ENCODE assay signal across 13 cellular contexts in genomic region chr1:166083887-166084286, GRCh38.
A peak's percentile ranks its signal among the peaks of the same experiment; 100 is the strongest.
DNase-seq lines count a peak whose midpoint lies in the region; ATAC-seq and TF ChIP-seq lines count a peak whose summit lies in the region.
"Had no signal": no experiment of that assay in that cellular context is flagged by ENCODE, and none has a peak within 500 bp of the region (broad histone marks: within the 10 kb centered on the region; RNA-seq: fewer than 3 reads in every experiment).

No MANE protein-coding gene starts in this region.

- CTCF ChIA-PET in activated CD8-positive, alpha-beta memory T cell treated with anti-CD3 and anti-CD28 coated beads, Interleukin-2, amount 10 ng/mL, durations not matched to agents 7 days and 5 days (lab: Charles Lee) = no interaction called here

- H3K4me1 Mint-ChIP-seq in activated CD8-positive, alpha-beta memory T cell treated with anti-CD3 and anti-CD28 coated beads, Interleukin-2, amount 10 ng/mL, durations not matched to agents 7 days and 5 days = peaks cover 12% of the 10 kb centered on the region
- no peaks in the 10 kb centered on the region for H3K4me1 Mint-ChIP-seq in HFFc6 (ENCODE audit: low read depth)

- peak; percentile 47 for ATAC-seq in activated CD8-positive, alpha-beta memory T cell treated with anti-CD3 and anti-CD28 coated beads, Interleukin-2, amount 10 ng/mL, durations not matched to agents 7 days and 5 days
- peak; percentile 57 for ATAC-seq in GM21528 (IDR thresholded peaks at IDR 0.05; ENCODE audit: low FRiP score, unreplicated experiment)
- peak; percentile 86 for ATAC-seq in HG03159 (IDR thresholded peaks at IDR 0.05; ENCODE audit: unreplicated experiment)
- ATAC-seq: naive thymus-derived CD4-positive, alpha-beta T cell had no signal

- no peak for TF ChIP-seq CTCF in fibroblast of the aortic adventitia (IDR thresholded peaks at IDR 0.05; ENCODE audit: insufficient read depth, low read length)
- no peak for TF ChIP-seq CTCF in HFFc6 (IDR thresholded peaks at IDR 0.05)

- no peak overlapping the region for H3K4me3 ChIP-seq in fibroblast of the aortic adventitia (ENCODE audit: low read depth, low read length)

- no peaks in the 10 kb centered on the region for H3K36me3 Mint-ChIP-seq in activated CD8-positive, alpha-beta memory T cell treated with anti-CD3 and anti-CD28 coated beads, Interleukin-2, amount 10 ng/mL, durations not matched to agents 7 days and 5 days
- no peaks in the 10 kb centered on the region; the same call in 1 of the 2 replicates for H3K36me3 Mint-ChIP-seq in HFFc6 (ENCODE audit: low read depth)
- H3K36me3 Mint-ChIP-seq: immature natural killer cell had no signal

- no peaks in the 10 kb centered on the region for H3K9me3 Mint-ChIP-seq in activated CD8-positive, alpha-beta memory T cell treated with anti-CD3 and anti-CD28 coated beads, Interleukin-2, amount 10 ng/mL, durations not matched to agents 7 days and 5 days (ENCODE audit: low read depth)
- H3K9me3 Mint-ChIP-seq in HFFc6 = peaks cover 34% of the 10 kb centered on the region

- DNase-seq in activated CD8-positive, alpha-beta memory T cell treated with anti-CD3 and anti-CD28 coated beads, Interleukin-2, amount 10 ng/mL, durations not matched to agents 7 days and 5 days = no peak
- no peak for DNase-seq in activated CD8-positive, alpha-beta memory T cell treated with anti-CD3 and anti-CD28 coated beads, Interleukin-2, amount 50 U/mL, for 4 hours
- DNase-seq in fibroblast of the aortic adventitia (ENCODE audit: low read depth) = peak; percentile 23
- no peak for DNase-seq in HFFc6
- DNase-seq in KG1 (lab: John Stamatoyannopoulos, UW) = no peak
- DNase-seq in occipital lobe (lab: John Stamatoyannopoulos, UW) = no peak
- DNase-seq: brain microvascular endothelial cell, H7, immature natural killer cell, NCI-H524 had no signal

- H3K27me3 Mint-ChIP-seq in activated CD8-positive, alpha-beta memory T cell treated with anti-CD3 and anti-CD28 coated beads, Interleukin-2, amount 10 ng/mL, durations not matched to agents 7 days and 5 days = no peaks in the 10 kb centered on the region
- peaks cover 2% of the 10 kb centered on the region for H3K27me3 Mint-ChIP-seq in HFFc6 (ENCODE audit: insufficient read depth)

- no peak overlapping the region for H3K4me3 Mint-ChIP-seq in activated CD8-positive, alpha-beta memory T cell treated with anti-CD3 and anti-CD28 coated beads, Interleukin-2, amount 10 ng/mL, durations not matched to agents 7 days and 5 days
- no peak overlapping the region for H3K4me3 Mint-ChIP-seq in HFFc6
- H3K4me3 Mint-ChIP-seq: immature natural killer cell had no signal

- H3K27ac Mint-ChIP-seq in activated CD8-positive, alpha-beta memory T cell treated with anti-CD3 and anti-CD28 coated beads, Interleukin-2, amount 10 ng/mL, durations not matched to agents 7 days and 5 days = no peak overlapping the region
- H3K27ac Mint-ChIP-seq in HFFc6 = no peak overlapping the region
- H3K27ac Mint-ChIP-seq: immature natural killer cell had no signal
